In genomic region chr6:38882157-38882556, GRCh38 we compare ENCODE assay signal across 8 cellular contexts.
"Had no signal": no experiment of that assay in that cellular context is flagged by ENCODE, and none has a peak within 500 bp of the region (broad histone marks: within the 10 kb centered on the region; RNA-seq: fewer than 3 reads in every experiment).

No MANE protein-coding gene starts in this region.

- H3K4me3 Mint-ChIP-seq: IgD-negative memory B cell had no signal

- H3K9ac ChIP-seq: KMS-11 had no signal

- H3K27ac ChIP-seq: HL-60, KMS-11 had no signal

- DNase-seq: IMR-90, KBM-7, KG1 had no signal

- H3K4me1 Mint-ChIP-seq: IgD-negative memory B cell had no signal

- H3K27me3 Mint-ChIP-seq: IgD-negative memory B cell had no signal

- H3K27ac Mint-ChIP-seq: IgD-negative memory B cell had no signal

- H3K4me2 ChIP-seq: KMS-11 had no signal

- FAIRE-seq: HepG2, HTR-8/SVneo had no signal

- ATAC-seq: HepG2 had no signal
